In the genomic region with DNA sequence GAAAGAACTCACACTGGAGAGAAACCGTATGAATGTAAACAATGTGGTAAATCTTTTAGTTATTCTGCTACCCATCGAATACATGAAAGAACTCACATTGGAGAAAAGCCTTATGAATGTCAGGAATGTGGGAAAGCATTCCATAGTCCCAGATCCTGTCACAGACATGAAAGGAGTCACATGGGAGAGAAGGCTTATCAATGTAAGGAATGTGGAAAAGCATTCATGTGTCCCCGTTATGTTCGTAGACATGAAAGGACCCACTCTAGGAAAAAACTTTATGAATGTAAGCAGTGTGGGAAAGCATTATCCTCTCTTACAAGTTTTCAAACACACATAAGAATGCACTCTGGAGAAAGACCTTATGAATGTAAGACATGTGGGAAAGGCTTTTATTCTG, we compare ENCODE assay signal across 1 cellular context. TPM values are rescaled to one million over a fixed set of nuclear protein-coding genes. Genes with fewer than 3 reads are reported as not detected.
"Had no signal": no experiment of that assay in that cellular context is flagged by ENCODE, and none has a peak within 500 bp of the region (broad histone marks: within the 10 kb centered on the region; RNA-seq: fewer than 3 reads in every experiment).

No MANE protein-coding gene starts in this region.

RNA-seq across cellular contexts. Expression of a gene that starts 19.2 kb away (rescaled TPM):
- polyA plus RNA-seq: cardiac muscle cell had no signal
